In genomic region chr1:239288964-239289535, GRCh38 we compare ENCODE assay signal across 1 cellular context.
TF ChIP-seq lines count a peak whose summit lies in the region.

No MANE protein-coding gene starts in this region.

TF ChIP-seq in H1, 55 proteins besides CTCF, POLR2A, EP300 and RAD21:
- TF ChIP-seq SRF (IDR thresholded peaks at IDR 0.05; ENCODE audit: low read depth, low read length) (no peak), KDM5A (IDR thresholded peaks at IDR 0.05; ENCODE audit: low read length) (no peak), USF2 (IDR thresholded peaks at IDR 0.05; ENCODE audit: low read length) (no peak), POLR2AphosphoS5 (IDR thresholded peaks at IDR 0.05; ENCODE audit: low read depth, low read length) (no peak), EZH2 (IDR thresholded peaks at IDR 0.05; ENCODE audit: low read depth, low read length, severe bottlenecking) (no peak), NANOG (IDR thresholded peaks at IDR 0.05; ENCODE audit: insufficient read depth, low read depth, low read length, poor library complexity, severe bottlenecking) (no peak), TEAD4 (IDR thresholded peaks at IDR 0.05; ENCODE audit: low read depth, low read length) (no peak), BACH1 (IDR thresholded peaks at IDR 0.05; ENCODE audit: low read length) (no peak), SUZ12 (IDR thresholded peaks at IDR 0.05; ENCODE audit: low read length) (no peak), YY1 (IDR thresholded peaks at IDR 0.05; ENCODE audit: low read depth, low read length) (no peak), MAX (IDR thresholded peaks at IDR 0.05) (no peak), ATF2 (IDR thresholded peaks at IDR 0.05; ENCODE audit: low read length) (no peak), EGR1 (IDR thresholded peaks at IDR 0.05; ENCODE audit: borderline replicate concordance, low read depth, low read length) (no peak), FOSL1 (IDR thresholded peaks at IDR 0.05; ENCODE audit: insufficient read depth, low read depth, low read length) (no peak), E2F6 (IDR thresholded peaks at IDR 0.05) (no peak), CHD1 (IDR thresholded peaks at IDR 0.05; ENCODE audit: low read depth, low read length) (no peak)
